In genomic region chr17:49996495-49997255, GRCh38 we compare ENCODE assay signal across 1 cellular context.
TF ChIP-seq lines count a peak whose summit lies in the region.

No MANE protein-coding gene starts in this region.

TF ChIP-seq in A549, 52 proteins besides CTCF, POLR2A, EP300 and RAD21 (continued from another document):
- TF ChIP-seq MAZ (IDR thresholded peaks at IDR 0.05; ENCODE audit: borderline replicate concordance, low read depth, low read length) (0 out of 2 replicates have a peak, but pooled peaks have one; percentile 32), FOSL2 (IDR thresholded peaks at IDR 0.05) (no peak), FOSL2 (CRISPR knock-in tag; IDR thresholded peaks at IDR 0.05) (no peak), SMC3 (IDR thresholded peaks at IDR 0.05) (peak; percentile 100)
